ENCODE assay signal across 10 cellular contexts in genomic region chr5:102628449-102629175, GRCh38.
DNase-seq lines count a peak whose midpoint lies in the region; ATAC-seq and TF ChIP-seq lines count a peak whose summit lies in the region.
"Had no signal": no experiment of that assay in that cellular context is flagged by ENCODE, and none has a peak within 500 bp of the region (broad histone marks: within the 10 kb centered on the region; RNA-seq: fewer than 3 reads in every experiment).

No MANE protein-coding gene starts in this region.

- no peak overlapping the region for H3K23ac ChIP-seq in mesenchymal stem cell (ENCODE audit: low read length in 2 of 2)

- no peaks in the 10 kb centered on the region for H3K36me3 ChIP-seq in brain microvascular endothelial cell (replicated peaks)
- H3K36me3 ChIP-seq in mesenchymal stem cell (ENCODE audit: control insufficient read depth in 1 of 2, insufficient read depth in 2 of 2, low read depth in 1 of 2, low read length in 2 of 2) = no peaks in the 10 kb centered on the region

- H2BK5ac ChIP-seq in mesenchymal stem cell (ENCODE audit: low read depth, low read length, poor library complexity, severe bottlenecking) = no peak overlapping the region

- H2AK5ac ChIP-seq in mesenchymal stem cell (ENCODE audit: low read length, severe bottlenecking) = no peak overlapping the region

- H3K4me3 ChIP-seq in brain microvascular endothelial cell (ENCODE audit: low read depth, low read length) = no peak overlapping the region
- H3K4me3 ChIP-seq in mesenchymal stem cell (ENCODE audit: insufficient read depth in 1 of 2, low read depth in 1 of 2, low read length in 2 of 2) = peak overlapping the region in 1 of 2 experiments; percentile 22

- 42% methylated on average over 3 of the region's 3 CpGs for WGBS in mesenchymal stem cell

- DNase-seq in AG20443 (ENCODE audit: low spot score) (peak; percentile 67), HT1080 (ENCODE audit: low read depth) (peak; percentile 13), brain microvascular endothelial cell (peak; percentile 2), mesenchymal stem cell (peak; percentile 68), DMS153 treated with DMSO at 0.1 percent for 48 hours (lab: John Stamatoyannopoulos, UW; ENCODE audit: unreplicated experiment) (no peak), COR-L47 (lab: John Stamatoyannopoulos, UW) (no peak)
- DNase-seq: CD4-positive, CD25-positive, alpha-beta regulatory T cell; kidney glomerular epithelial cell had no signal

- peaks cover 3% of the 10 kb centered on the region for H3K9me3 ChIP-seq in mesenchymal stem cell (ENCODE audit: control insufficient read depth, low read length)

- no peak overlapping the region for H3K4ac ChIP-seq in mesenchymal stem cell (ENCODE audit: low read depth in 1 of 2, low read length in 2 of 2)

- in situ Hi-C loops in brain microvascular endothelial cell (cut with HindIII; ENCODE audit: low pct_ligation_motif_present, low sequenced_read_pairs) = no loop called here

- H3K27me3 ChIP-seq in brain microvascular endothelial cell (replicated peaks) (no peaks in the 10 kb centered on the region), mesenchymal stem cell (ENCODE audit: control insufficient read depth in 1 of 2, insufficient read depth in 1 of 2, low read length in 2 of 2) (no peaks in the 10 kb centered on the region)

- H2BK12ac ChIP-seq in mesenchymal stem cell (ENCODE audit: low read length in 2 of 2) = no peak overlapping the region

- no peak overlapping the region for H3K27ac ChIP-seq in brain microvascular endothelial cell
- no peak overlapping the region for H3K27ac ChIP-seq in mesenchymal stem cell (ENCODE audit: low read length, poor library complexity, severe bottlenecking)

- no peak overlapping the region for H2BK15ac ChIP-seq in mesenchymal stem cell (ENCODE audit: low read depth, poor library complexity, severe bottlenecking)

- H2BK120ac ChIP-seq in mesenchymal stem cell (ENCODE audit: low read depth, low read length) = no peak overlapping the region

- no peak overlapping the region for H3K18ac ChIP-seq in mesenchymal stem cell (ENCODE audit: low read depth in 1 of 2, low read length in 2 of 2)

- no peak overlapping the region for H4K91ac ChIP-seq in mesenchymal stem cell (ENCODE audit: low read length)

- ATAC-seq in HG03045 (IDR thresholded peaks at IDR 0.05; ENCODE audit: unreplicated experiment) = no peak
- ATAC-seq in HG02610 (IDR thresholded peaks at IDR 0.05; ENCODE audit: unreplicated experiment) = no peak

- H4K8ac ChIP-seq in mesenchymal stem cell (ENCODE audit: low read length) = no peak overlapping the region

- no peak overlapping the region for H2AFZ ChIP-seq in mesenchymal stem cell (ENCODE audit: low read depth, low read length)

- no peak overlapping the region for H3K4me2 ChIP-seq in mesenchymal stem cell (ENCODE audit: low read length, poor library complexity, severe bottlenecking)

- TF ChIP-seq CTCF in brain microvascular endothelial cell (IDR thresholded peaks at IDR 0.05; ENCODE audit: low read depth, low read length, missing control alignments) = no peak

- no peaks in the 10 kb centered on the region for H3K79me1 ChIP-seq in mesenchymal stem cell (replicated peaks; ENCODE audit: low read length, poor library complexity, severe bottlenecking)

- H3K4me1 ChIP-seq in mesenchymal stem cell (ENCODE audit: control insufficient read depth, insufficient read depth, low read depth, low read length) = no peaks in the 10 kb centered on the region

- no peak overlapping the region for H3K14ac ChIP-seq in mesenchymal stem cell (ENCODE audit: low read length in 2 of 2)

- peak overlapping the region; percentile 57 for H3K9ac ChIP-seq in mesenchymal stem cell (ENCODE audit: low read length)

Comparison
In these comparisons a context has a peak if more than half of its experiments do, and no peak if none do; other contexts are left out.
1. DNase-seq: peak in AG20443 (single experiment), HT1080 (single experiment), brain microvascular endothelial cell (single experiment) and mesenchymal stem cell (single experiment); none in DMS153 treated with DMSO at 0.1 percent for 48 hours (single experiment) and COR-L47 (single experiment).